ENCODE assay signal across 25 cellular contexts in genomic region chr10:132737390-132738048, GRCh38. TPM values are rescaled to one million over a fixed set of nuclear protein-coding genes. Genes with fewer than 3 reads are reported as not detected.
"Had no signal": no experiment of that assay in that cellular context is flagged by ENCODE, and none has a peak within 500 bp of the region (broad histone marks: within the 10 kb centered on the region; RNA-seq: fewer than 3 reads in every experiment).

No MANE protein-coding gene starts in this region.

- DNase-seq: activated CD4-positive, alpha-beta T cell treated with anti-CD3 and anti-CD28 coated beads, Interleukin-2, amount 10 ng/mL, durations not matched to agents 24 days and 14 days; activated CD4-positive, CD25-positive, alpha-beta regulatory T cell; activated CD8-positive, alpha-beta T cell treated with anti-CD3 and anti-CD28 coated beads for 36 hours; activated naive CD4-positive, alpha-beta T cell; activated naive CD8-positive, alpha-beta T cell treated with anti-CD3 and anti-CD28 coated beads for 36 hours; activated T-cell treated with anti-CD3 and anti-CD28 coated beads, Interleukin-2, amount 50 U/mL, for 1 hour; amniotic stem cell; endodermal cell; foreskin melanocyte; mesendoderm; naive thymus-derived CD4-positive, alpha-beta T cell; sigmoid colon; stimulated activated CD4-positive, alpha-beta T cell treated with anti-CD3 and anti-CD28 coated beads, Interleukin-4, amount 100 ng/mL, for 24 hours; stomach; T-cell; T-helper 9 cell had no signal

- H3K27ac ChIP-seq: cardiac muscle cell, neural progenitor cell, sigmoid colon, stomach had no signal

- FAIRE-seq: colon had no signal

- H3K27me3 ChIP-seq: cardiac muscle cell, sigmoid colon, stomach had no signal

- H3K9me3 ChIP-seq: sigmoid colon, stomach had no signal

- ATAC-seq: activated CD8-positive, alpha-beta T cell treated with anti-CD3 and anti-CD28 coated beads for 36 hours; activated T-helper 17 cell treated with anti-CD3 and anti-CD28 coated beads, Interleukin-2, amount 50 U/mL, for 72 hours; naive thymus-derived CD4-positive, alpha-beta T cell; stimulated activated effector memory CD8-positive, alpha-beta T cell treated with anti-CD3 and anti-CD28 coated beads, Interleukin-12 subunit alpha, Interleukin-12 subunit beta, amount 100 ng/mL, for 72 hours; T-cell had no signal

- H3K4me3 ChIP-seq: cardiac muscle cell, neural progenitor cell, sigmoid colon, stomach had no signal

- H3K36me3 ChIP-seq: cardiac muscle cell, neural progenitor cell had no signal

- H2AFZ ChIP-seq: neural progenitor cell had no signal

- H3K9ac ChIP-seq: neural progenitor cell had no signal

- H3K4me1 ChIP-seq: sigmoid colon, stomach had no signal

- H3K4me2 ChIP-seq: neural progenitor cell had no signal

RNA-seq across cellular contexts. Expression of gene NKX6-2, which starts 48.4 kb away (rescaled TPM):
- total RNA-seq: activated CD4-positive, alpha-beta T cell treated with anti-CD3 and anti-CD28 coated beads, Interleukin-2, amount 10 ng/mL, durations not matched to agents 24 days and 14 days; activated CD8-positive, alpha-beta T cell treated with anti-CD3 and anti-CD28 coated beads for 36 hours; activated naive CD8-positive, alpha-beta T cell treated with anti-CD3 and anti-CD28 coated beads for 36 hours; activated T-helper 17 cell treated with anti-CD3 and anti-CD28 coated beads, Interleukin-2, amount 50 U/mL, for 72 hours; lower leg skin; mucosa of gallbladder; naive thymus-derived CD4-positive, alpha-beta T cell; osteocyte; sigmoid colon; T-cell; urinary bladder had no signal
